In genomic region chr7:132498319-132498718, GRCh38 we compare ENCODE assay signal across 20 cellular contexts.
DNase-seq lines count a peak whose midpoint lies in the region; ATAC-seq, FAIRE-seq and TF ChIP-seq lines count a peak whose summit lies in the region.
"Had no signal": no experiment of that assay in that cellular context is flagged by ENCODE, and none has a peak within 500 bp of the region (broad histone marks: within the 10 kb centered on the region; RNA-seq: fewer than 3 reads in every experiment).

No MANE protein-coding gene starts in this region.

- TF ChIP-seq CTCF in BE2C (IDR thresholded peaks at IDR 0.05; ENCODE audit: low read depth, low read length) (no peak), HEK293 (tag by site-specific recombination; IDR thresholded peaks at IDR 0.05) (no peak), K562 (IDR thresholded peaks at IDR 0.05 in 2 of 3, conservative IDR thresholded peaks at IDR 0.05 in 1 of 3; ENCODE audit: insufficient read depth in 2 of 3, low read depth in 1 of 3, low read length in 3 of 3) (no peak), upper lobe of right lung (IDR thresholded peaks at IDR 0.05) (no peak)

- H3K27ac ChIP-seq in HEK293 (ENCODE audit: extremely low read depth, low read depth, low read length) (no peak overlapping the region), K562 (ENCODE audit: extremely low read depth, low read depth, low read length) (no peak overlapping the region), upper lobe of right lung (no peak overlapping the region)
- H3K27ac ChIP-seq: BLaER1 treated with 17β-estradiol and CSF1 and Interleukin-3, amounts not matched to agents 10 nM and 100 nM; C4-2B had no signal

- FAIRE-seq in K562 (lab: Jason Lieb, UNC) = no peak
- FAIRE-seq: A204.1, D721Med, G401.6, GM12891 had no signal

- H3K9me3 ChIP-seq in BE2C = no peaks in the 10 kb centered on the region
- no peaks in the 10 kb centered on the region for H3K9me3 ChIP-seq in HEK293 (ENCODE audit: control insufficient read depth, insufficient read depth, low read depth, low read length)
- H3K9me3 ChIP-seq in K562 (replicated peaks; ENCODE audit: control insufficient read depth, insufficient read depth, low read depth, low read length) = no peaks in the 10 kb centered on the region
- no peaks in the 10 kb centered on the region for H3K9me3 ChIP-seq in upper lobe of right lung
- H3K9me3 ChIP-seq: BLaER1 treated with 17β-estradiol and CSF1 and Interleukin-3, amounts not matched to agents 10 nM and 100 nM; Caco-2 had no signal

- no peak for ATAC-seq in K562
- ATAC-seq in upper lobe of right lung = no peak
- ATAC-seq: CD8-positive, alpha-beta T cell had no signal

- CTCF ChIA-PET in HEK293 (lab: Yijun Ruan, JAX) (no interaction called here), K562 (lab: Yijun Ruan, JAX; ENCODE audit: low intra/inter-chr PET ratio) (no interaction called here)

- POLR2A ChIA-PET in HEK293 (lab: Yijun Ruan, JAX) = no interaction called here
- POLR2A ChIA-PET in K562 (lab: Yijun Ruan, JAX) = interaction anchor here (0.6 kb wide), 1 partner anchor 1370 kb away, joined by 5 read pairs; no protein-coding TSS in a partner anchor

- H3K79me2 ChIP-seq in K562 (ENCODE audit: control insufficient read depth, insufficient read depth, low read length) = no peaks in the 10 kb centered on the region

- intact Hi-C loops in K562 (cut with micrococcal nuclease) (no loop called here), upper lobe of right lung (cut with DNase I) (no loop called here)

- H3K4me3 ChIP-seq in BE2C (ENCODE audit: low read depth, low read length) = no peak overlapping the region
- no peak overlapping the region for H3K4me3 ChIP-seq in HEK293 (ENCODE audit: low read depth, low read length)
- no peak overlapping the region for H3K4me3 ChIP-seq in K562
- H3K4me3 ChIP-seq in upper lobe of right lung = no peak overlapping the region
- H3K4me3 ChIP-seq: BLaER1 treated with 17β-estradiol and CSF1 and Interleukin-3, amounts not matched to agents 10 nM and 100 nM had no signal

- peaks cover 21% of the 10 kb centered on the region; the same call in 1 of the 2 replicates for H4K20me1 ChIP-seq in K562 (replicated peaks; ENCODE audit: control insufficient read depth, insufficient read depth, low read length)
- H4K20me1 ChIP-seq: BLaER1 treated with 17β-estradiol and CSF1 and Interleukin-3, amounts not matched to agents 10 nM and 100 nM had no signal

- no peaks in the 10 kb centered on the region for H3K9me1 ChIP-seq in K562 (ENCODE audit: control insufficient read depth, insufficient read depth, low read length)

- no TSS peak for BruUV-seq in K562 (replicated peaks; lab: Mats Ljungman, UMichigan)

- H3K4me1 ChIP-seq in BE2C = peaks cover 52% of the 10 kb centered on the region
- H3K4me1 ChIP-seq in HEK293 (ENCODE audit: control insufficient read depth, insufficient read depth, low read length) = no peaks in the 10 kb centered on the region
- H3K4me1 ChIP-seq in K562 (replicated peaks in 1 of 2; ENCODE audit: control insufficient read depth in 2 of 2, insufficient read depth in 2 of 2, low read length in 2 of 2) = no peaks in the 10 kb centered on the region
- no peaks in the 10 kb centered on the region for H3K4me1 ChIP-seq in upper lobe of right lung
- H3K4me1 ChIP-seq: Caco-2 had no signal

- TF ChIP-seq EP300 in K562 (IDR thresholded peaks at IDR 0.05; ENCODE audit: low read length) = no peak

- in situ Hi-C loops in K562 (cut with MboI) = no loop called here

- TF ChIP-seq RAD21 in K562 (CRISPR knock-in tag; conservative IDR thresholded peaks at IDR 0.05 in 1 of 2, IDR thresholded peaks at IDR 0.05 in 1 of 2) = no peak

- H2AFZ ChIP-seq in K562 (ENCODE audit: low read depth, low read length) = no peak overlapping the region

- H3K36me3 ChIP-seq in BE2C = no peaks in the 10 kb centered on the region
- H3K36me3 ChIP-seq in HEK293 (ENCODE audit: control insufficient read depth in 2 of 2, insufficient read depth in 1 of 2, low read length in 2 of 2) = no peaks in the 10 kb centered on the region
- H3K36me3 ChIP-seq in K562 (ENCODE audit: control insufficient read depth, insufficient read depth, low read length) = no peaks in the 10 kb centered on the region
- no peaks in the 10 kb centered on the region for H3K36me3 ChIP-seq in upper lobe of right lung
- H3K36me3 ChIP-seq: BLaER1 treated with 17β-estradiol and CSF1 and Interleukin-3, amounts not matched to agents 10 nM and 100 nM had no signal

- TF ChIP-seq POLR2A in K562 (conservative IDR thresholded peaks at IDR 0.05) = no peak

- WGBS in K562 (ENCODE audit: insufficient coverage, low coverage, missing lambda C conversion rate) = 2% methylated on average over 4 of the region's 4 CpGs

- H3K4me2 ChIP-seq in K562 (ENCODE audit: insufficient read depth, low read length) = no peak overlapping the region

- H3K27me3 ChIP-seq in BE2C = no peaks in the 10 kb centered on the region
- H3K27me3 ChIP-seq in K562 (ENCODE audit: control insufficient read depth in 2 of 2, insufficient read depth in 2 of 2, low read length in 2 of 2) = peaks cover 2 to 28% of the 10 kb centered on the region in 2 experiments; a peak in 2 of 5 replicates
- H3K27me3 ChIP-seq in upper lobe of right lung = no peaks in the 10 kb centered on the region
- H3K27me3 ChIP-seq: BLaER1 treated with 17β-estradiol and CSF1 and Interleukin-3, amounts not matched to agents 10 nM and 100 nM had no signal

- H3K9ac ChIP-seq in K562 (ENCODE audit: insufficient read depth in 1 of 2, low read depth in 2 of 2, low read length in 2 of 2) = no peak overlapping the region
- H3K9ac ChIP-seq: BLaER1 treated with 17β-estradiol and CSF1 and Interleukin-3, amounts not matched to agents 10 nM and 100 nM had no signal

- peak; percentile 49 for DNase-seq in BE2C
- no peak for DNase-seq in K562 (ENCODE audit: extremely low read depth in 1 of 4, low spot score in 3 of 4)
- no peak for DNase-seq in stimulated activated CD4-positive, alpha-beta T cell treated with anti-CD3 and anti-CD28 coated beads, Interleukin-15, amount 100 ng/mL, for 24 hours
- DNase-seq in NCI-H1092 (lab: John Stamatoyannopoulos, UW) = no peak
- no peak for DNase-seq in upper lobe of right lung
- DNase-seq: 8988T; ACHN; Caco-2; Calu3; CD4-positive, alpha-beta T cell; CD8-positive, alpha-beta T cell; DMS79 treated with DMSO at 0.1 percent for 48 hours; GF-D8 had no signal

TF ChIP-seq in HEK293, 187 proteins besides CTCF, POLR2A, EP300 and RAD21:
- peak; percentile 64 for TF ChIP-seq ZFHX2 (tag by site-specific recombination; conservative IDR thresholded peaks at IDR 0.05)
- 0 out of 2 replicates have a peak, but pooled peaks have one; percentile 45 for TF ChIP-seq EGR2 (tag by site-specific recombination; IDR thresholded peaks at IDR 0.05; ENCODE audit: low read depth)
- no peak for TF ChIP-seq GLIS1 (tag by site-specific recombination; IDR thresholded peaks at IDR 0.05)

TF ChIP-seq in K562, 482 proteins besides CTCF, POLR2A, EP300 and RAD21:
- TF ChIP-seq, protein P1, sequence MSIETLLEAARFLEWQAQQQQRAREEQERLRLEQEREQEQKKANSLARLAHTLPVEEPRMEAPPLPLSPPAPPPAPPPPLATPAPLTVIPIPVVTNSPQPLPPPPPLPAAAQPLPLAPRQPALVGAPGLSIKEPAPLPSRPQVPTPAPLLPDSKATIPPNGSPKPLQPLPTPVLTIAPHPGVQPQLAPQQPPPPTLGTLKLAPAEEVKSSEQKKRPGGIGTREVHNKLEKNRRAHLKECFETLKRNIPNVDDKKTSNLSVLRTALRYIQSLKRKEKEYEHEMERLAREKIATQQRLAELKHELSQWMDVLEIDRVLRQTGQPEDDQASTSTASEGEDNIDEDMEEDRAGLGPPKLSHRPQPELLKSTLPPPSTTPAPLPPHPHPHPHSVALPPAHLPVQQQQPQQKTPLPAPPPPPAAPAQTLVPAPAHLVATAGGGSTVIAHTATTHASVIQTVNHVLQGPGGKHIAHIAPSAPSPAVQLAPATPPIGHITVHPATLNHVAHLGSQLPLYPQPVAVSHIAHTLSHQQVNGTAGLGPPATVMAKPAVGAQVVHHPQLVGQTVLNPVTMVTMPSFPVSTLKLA (conservative IDR thresholded peaks at IDR 0.05) = no peak
- peak; percentile 27; the same call in 1 of the 2 replicates for TF ChIP-seq ZNF431 (CRISPR knock-in tag; IDR thresholded peaks at IDR 0.05)
